8 cellular contexts compared by ENCODE assay signal in genomic region chr20:33789109-33789857, GRCh38. TPM values are rescaled to one million over a fixed set of nuclear protein-coding genes. Genes with fewer than 3 reads are reported as not detected.
DNase-seq lines count a peak whose midpoint lies in the region; ATAC-seq and TF ChIP-seq lines count a peak whose summit lies in the region.
"Had no signal": no experiment of that assay in that cellular context is flagged by ENCODE, and none has a peak within 500 bp of the region (broad histone marks: within the 10 kb centered on the region; RNA-seq: fewer than 3 reads in every experiment).

No MANE protein-coding gene starts in this region.

- no peak for TF ChIP-seq EP300 in suprapubic skin (IDR thresholded peaks at IDR 0.05)

- TF ChIP-seq CTCF in adrenal gland (IDR thresholded peaks at IDR 0.05) (no peak), suprapubic skin (IDR thresholded peaks at IDR 0.05) (no peak), GM10248 (IDR thresholded peaks at IDR 0.05; ENCODE audit: control extremely low read depth, extremely low read depth, low read depth, missing control alignments) (no peak)

- no peak overlapping the region for H3K4me3 ChIP-seq in adrenal gland
- H3K4me3 ChIP-seq in suprapubic skin: no peak overlapping the region

- H3K27me3 ChIP-seq in adrenal gland (no peaks in the 10 kb centered on the region), suprapubic skin (no peaks in the 10 kb centered on the region)

- H3K4me1 ChIP-seq in adrenal gland (replicated peaks in 1 of 2) (peaks cover 0 to 8% of the 10 kb centered on the region in 2 donors), suprapubic skin (peaks cover 19% of the 10 kb centered on the region)

- H3K9me3 ChIP-seq in adrenal gland (replicated peaks in 1 of 3) (no peaks in the 10 kb centered on the region), suprapubic skin (no peaks in the 10 kb centered on the region)

- no peak for TF ChIP-seq POLR2A in adrenal gland (IDR thresholded peaks at IDR 0.05)
- TF ChIP-seq POLR2A in suprapubic skin (IDR thresholded peaks at IDR 0.05): no peak

- POLR2A ChIA-PET in GM10248 (lab: Yijun Ruan, JAX): no interaction called here

- H3K36me3 ChIP-seq in adrenal gland (replicated peaks in 1 of 2): peaks cover 0 to 4% of the 10 kb centered on the region in 2 donors
- peaks cover 7% of the 10 kb centered on the region for H3K36me3 ChIP-seq in suprapubic skin

- WGBS in adrenal gland, 4 donors: 78 to 85% (median 81%) methylated on average over 9 to 11 of the region's 11 CpGs
- WGBS in suprapubic skin: 81% methylated on average over 8 of the region's 11 CpGs

- DNase-seq in HPDE6-E6E7 (ENCODE audit: extremely low spot score): peak; percentile 100
- DNase-seq in adrenal gland: peak; percentile 65 to 87 (median 86)
- peak; percentile 98 for DNase-seq in iris pigment epithelial cell (ENCODE audit: low read depth)
- DNase-seq in suprapubic skin (ENCODE audit: low spot score in 2 of 2): no peak
- DNase-seq in GM10248 (ENCODE audit: extremely low spot score): no peak
- DNase-seq: activated T-cell treated with anti-CD3 and anti-CD28 coated beads, Interleukin-2, amount 50 U/mL, for 1 hour had no signal

- CTCF ChIA-PET in GM10248 (lab: Yijun Ruan, JAX): interaction anchor here (1.0 to 1.3 kb wide), 2 partner anchors 10 kb away, joined by 3 to 4 read pairs; no protein-coding TSS in a partner anchor

- intact Hi-C loops in adrenal gland (cut with DNase I): no loop called here

- ATAC-seq in HG03097 (IDR thresholded peaks at IDR 0.05; ENCODE audit: low FRiP score, unreplicated experiment) (no peak), GM19351 (IDR thresholded peaks at IDR 0.05; ENCODE audit: unreplicated experiment) (no peak)

- H3K27ac ChIP-seq in adrenal gland: peak overlapping the region in 4 of 5 donors; percentile 10 to 82 (median 50)
- H3K27ac ChIP-seq in suprapubic skin: peak overlapping the region; percentile 21

RNA-seq across cellular contexts. Expression of gene CHMP4B, which starts 21.9 kb away (rescaled TPM):
- total RNA-seq in adrenal gland (100 to 1,000 TPM in 5 of 8 donors, 10 to 100 TPM in 3; 55.1 to 132 (median 103) TPM), suprapubic skin (10 to 100 TPM; 62.1 to 95.8 (median 74.8) TPM)
- polyA plus RNA-seq in adrenal gland: 100 to 1,000 TPM in 1 of 3 donors, 10 to 100 TPM in 2; 68.5 to 150 (median 86.3) TPM

RNA-seq across cellular contexts. Expression of gene ZNF341, which starts 57.5 kb away (rescaled TPM):
- 1 to 10 TPM; 1.1 to 4.8 (median 2.5) TPM for total RNA-seq in adrenal gland
- polyA plus RNA-seq in adrenal gland: 1 to 10 TPM; 1.3 to 9.2 (median 5.7) TPM
- 1 to 10 TPM; 4.6 to 7.6 (median 5.8) TPM for total RNA-seq in suprapubic skin

Comparison
In these comparisons a context has a peak if more than half of its experiments do, and no peak if none do; other contexts are left out.
1. DNase-seq: peak in HPDE6-E6E7 (single experiment), adrenal gland (7 of 7) and iris pigment epithelial cell (single experiment); none in suprapubic skin (0 of 2) and GM10248 (single experiment).